ENCODE assay signal across 1 cellular context in genomic region chr21:34614443-34614692, GRCh38.
TF ChIP-seq lines count a peak whose summit lies in the region.

No MANE protein-coding gene starts in this region.

TF ChIP-seq in HepG2, 621 proteins besides CTCF, POLR2A, EP300 and RAD21:
- no peak for TF ChIP-seq FLYWCH1 (CRISPR knock-in tag; IDR thresholded peaks at IDR 0.05)
- TF ChIP-seq ZNF546 (CRISPR knock-in tag; conservative IDR thresholded peaks at IDR 0.05): no peak
- no peak for TF ChIP-seq KDM2A (CRISPR knock-in tag; IDR thresholded peaks at IDR 0.05; ENCODE audit: borderline replicate concordance, low read depth)
- no peak for TF ChIP-seq ZNF501 (CRISPR knock-in tag; IDR thresholded peaks at IDR 0.05)
- TF ChIP-seq ARID5B (CRISPR knock-in tag; IDR thresholded peaks at IDR 0.05): no peak
- no peak for TF ChIP-seq ZNF879 (CRISPR knock-in tag; IDR thresholded peaks at IDR 0.05)
- no peak for TF ChIP-seq ZNF20 (CRISPR knock-in tag; IDR thresholded peaks at IDR 0.05)
- TF ChIP-seq E2F2 (CRISPR knock-in tag; IDR thresholded peaks at IDR 0.05; ENCODE audit: borderline replicate concordance): no peak
- TF ChIP-seq ZNF547 (CRISPR knock-in tag; IDR thresholded peaks at IDR 0.05): no peak
- no peak for TF ChIP-seq IKZF5 (CRISPR knock-in tag; IDR thresholded peaks at IDR 0.05)
- no peak for TF ChIP-seq ZNF350 (CRISPR knock-in tag; IDR thresholded peaks at IDR 0.05; ENCODE audit: borderline replicate concordance, low read depth)
- no peak for TF ChIP-seq MBNL3 (CRISPR knock-in tag; conservative IDR thresholded peaks at IDR 0.05)
- TF ChIP-seq TP53 (CRISPR knock-in tag; conservative IDR thresholded peaks at IDR 0.05): no peak
